ENCODE assay signal across 8 cellular contexts in the genomic region with DNA sequence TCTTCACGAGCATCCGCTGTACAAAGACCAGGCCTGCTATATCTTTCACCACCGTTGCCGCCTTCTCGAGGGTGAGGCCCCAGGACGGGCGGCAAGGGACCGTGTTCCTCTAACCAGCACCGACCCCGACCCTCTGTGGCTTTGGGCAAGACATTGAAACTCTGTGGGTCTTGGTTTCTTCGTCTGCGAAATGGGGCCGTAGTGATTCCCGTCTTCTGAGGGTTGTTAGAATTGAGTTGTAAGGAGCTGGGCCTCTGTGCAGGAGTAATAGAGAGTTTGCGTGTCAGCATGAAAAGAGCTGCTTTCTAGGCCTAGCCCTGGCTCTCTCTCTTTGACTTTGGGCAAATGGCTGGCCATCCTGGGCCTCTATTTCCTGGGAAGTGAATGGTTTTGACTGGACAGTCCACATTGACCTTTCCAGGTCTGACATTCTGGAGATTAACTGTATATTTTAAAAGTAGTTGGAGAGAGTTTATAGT. TPM values are rescaled to one million over a fixed set of nuclear protein-coding genes. Genes with fewer than 3 reads are reported as not detected.
DNase-seq lines count a peak whose midpoint lies in the region; ATAC-seq, FAIRE-seq and TF ChIP-seq lines count a peak whose summit lies in the region.

No MANE protein-coding gene starts in this region.

- TF ChIP-seq POLR2A in suprapubic skin (IDR thresholded peaks at IDR 0.05), result no peak

- peak; percentile 13 for ATAC-seq in GM18498 (IDR thresholded peaks at IDR 0.05; ENCODE audit: unreplicated experiment)
- ATAC-seq in HG03097 (IDR thresholded peaks at IDR 0.05; ENCODE audit: low FRiP score, unreplicated experiment), result peak; percentile 16

- peak overlapping the region; percentile 86 for H3K27ac Mint-ChIP-seq in activated naive CD8-positive, alpha-beta T cell treated with anti-CD3 and anti-CD28 coated beads for 36 hours

- DNase-seq in activated naive CD8-positive, alpha-beta T cell treated with anti-CD3 and anti-CD28 coated beads for 36 hours, result no peak
- no peak for DNase-seq in kidney
- no peak for DNase-seq in suprapubic skin (ENCODE audit: low spot score in 2 of 2)
- DNase-seq in D341Med (ENCODE audit: low spot score), result no peak
- no peak for DNase-seq in SIG-M5 (lab: John Stamatoyannopoulos, UW)
- DNase-seq in NCI-H1417 (lab: John Stamatoyannopoulos, UW), result no peak

- H3K27ac ChIP-seq in kidney (ENCODE audit: low read depth in 2 of 2, low read length in 2 of 2) (peak overlapping the region; percentile 9 to 52), suprapubic skin (peak overlapping the region; percentile 78)

- TF ChIP-seq CTCF in kidney (IDR thresholded peaks at IDR 0.05; ENCODE audit: borderline replicate concordance, extremely low read depth, insufficient read depth), result no peak
- no peak for TF ChIP-seq CTCF in suprapubic skin (IDR thresholded peaks at IDR 0.05)

- intact Hi-C loops in kidney (cut with DNase I), result no loop called here

- H3K4me3 Mint-ChIP-seq in activated naive CD8-positive, alpha-beta T cell treated with anti-CD3 and anti-CD28 coated beads for 36 hours, result peak overlapping the region; percentile 88

- peak overlapping the region; percentile 50 to 70 for H3K9ac ChIP-seq in kidney (ENCODE audit: low read length in 2 of 2)

- H3K4me1 Mint-ChIP-seq in activated naive CD8-positive, alpha-beta T cell treated with anti-CD3 and anti-CD28 coated beads for 36 hours, result peaks cover 35% of the 10 kb centered on the region

- H3K36me3 ChIP-seq in kidney (ENCODE audit: control insufficient read depth in 1 of 2, insufficient read depth in 2 of 2, low read length in 2 of 2), result peaks cover 10 to 15% of the 10 kb centered on the region in 2 donors
- H3K36me3 ChIP-seq in suprapubic skin, result peaks cover 13% of the 10 kb centered on the region

- H3K4me3 ChIP-seq in kidney (ENCODE audit: low read length in 2 of 2) (peak overlapping the region; percentile 74 to 90), suprapubic skin (peak overlapping the region; percentile 76)

- peaks cover 19% of the 10 kb centered on the region for H3K36me3 Mint-ChIP-seq in activated naive CD8-positive, alpha-beta T cell treated with anti-CD3 and anti-CD28 coated beads for 36 hours

- no peaks in the 10 kb centered on the region for H3K9me3 Mint-ChIP-seq in activated naive CD8-positive, alpha-beta T cell treated with anti-CD3 and anti-CD28 coated beads for 36 hours

- no peak for FAIRE-seq in kidney (lab: Jason Lieb, UNC)

- H3K27me3 Mint-ChIP-seq in activated naive CD8-positive, alpha-beta T cell treated with anti-CD3 and anti-CD28 coated beads for 36 hours, result no peaks in the 10 kb centered on the region

- no peak for TF ChIP-seq EP300 in suprapubic skin (IDR thresholded peaks at IDR 0.05)

- 0% methylated on average over 1 of the region's 15 CpGs for WGBS in suprapubic skin

- H3K27me3 ChIP-seq in suprapubic skin, result no peaks in the 10 kb centered on the region

- H3K9me3 ChIP-seq in kidney (ENCODE audit: control insufficient read depth in 1 of 2, low read length in 2 of 2) (no peaks in the 10 kb centered on the region), suprapubic skin (no peaks in the 10 kb centered on the region)

- H3K4me1 ChIP-seq in kidney (ENCODE audit: control insufficient read depth in 1 of 2, insufficient read depth in 1 of 2, low read depth in 1 of 2, low read length in 2 of 2) (peaks cover 9 to 18% of the 10 kb centered on the region in 2 donors), suprapubic skin (peaks cover 24% of the 10 kb centered on the region)

RNA-seq across cellular contexts. Expression of a gene that starts 0.6 kb away (rescaled TPM):
- 100 to 1,000 TPM; 206 to 216 TPM for total RNA-seq in activated naive CD8-positive, alpha-beta T cell treated with anti-CD3 and anti-CD28 coated beads for 36 hours
- total RNA-seq in kidney (47.4 TPM), suprapubic skin (10 to 100 TPM; 63.2 to 83.3 (median 75.3) TPM)
- polyA plus RNA-seq in kidney (ENCODE audit: insufficient read depth, low read depth, low replicate concordance), result 114 TPM

RNA-seq across cellular contexts. Expression of a gene that starts 0.7 kb away (rescaled TPM):
- 10 to 100 TPM in 1 of 2 experiments, 1 to 10 TPM in 1; 9.1 to 10.6 TPM for total RNA-seq in activated naive CD8-positive, alpha-beta T cell treated with anti-CD3 and anti-CD28 coated beads for 36 hours
- total RNA-seq in kidney, result 8.1 TPM
- polyA plus RNA-seq in kidney (ENCODE audit: insufficient read depth, low read depth, low replicate concordance), result 3.9 TPM
- total RNA-seq in suprapubic skin, result 10 to 100 TPM in 1 of 4 donors, 1 to 10 TPM in 3; 5.0 to 12.6 (median 5.4) TPM

RNA-seq across cellular contexts. Expression of a gene that starts 47.8 kb away (rescaled TPM):
- total RNA-seq in activated naive CD8-positive, alpha-beta T cell treated with anti-CD3 and anti-CD28 coated beads for 36 hours, result not detected
- total RNA-seq in kidney, result 0.54 TPM
- polyA plus RNA-seq in kidney (ENCODE audit: insufficient read depth, low read depth, low replicate concordance), result not detected
- not detected for total RNA-seq in suprapubic skin
